ENCODE assay signal across 1 cellular context in genomic region chr3:54213910-54214309, GRCh38.
TF ChIP-seq lines count a peak whose summit lies in the region.

No MANE protein-coding gene starts in this region.

TF ChIP-seq in SK-N-SH treated with all-trans-retinoic acid at 6 μM for 48 hours, 23 proteins besides CTCF, POLR2A, EP300 and RAD21 (continued from another document):
- TF ChIP-seq CREB5 (CRISPR knock-in tag; IDR thresholded peaks at IDR 0.05; ENCODE audit: low read depth) = no peak
TF ChIP-seq in SK-N-SH treated with all-trans-retinoic acid at 6 μM for 48 hours: peak in this region for 0.
